15 cellular contexts compared by ENCODE assay signal in genomic region chr3:34078418-34078817, GRCh38.
DNase-seq lines count a peak whose midpoint lies in the region; TF ChIP-seq lines count a peak whose summit lies in the region.
"Had no signal": no experiment of that assay in that cellular context is flagged by ENCODE, and none has a peak within 500 bp of the region (broad histone marks: within the 10 kb centered on the region; RNA-seq: fewer than 3 reads in every experiment).

No MANE protein-coding gene starts in this region.

- no peak overlapping the region for H3K4me3 ChIP-seq in OCI-LY3 (ENCODE audit: low read length)
- no peak overlapping the region for H3K4me3 ChIP-seq in neural progenitor cell
- H3K4me3 ChIP-seq: BLaER1 treated with 17β-estradiol and CSF1 and Interleukin-3, amounts not matched to agents 10 nM and 100 nM had no signal

- H3K4me1 ChIP-seq in OCI-LY3 (ENCODE audit: low read length), result peaks cover 31% of the 10 kb centered on the region
- peaks cover 22% of the 10 kb centered on the region for H3K4me1 ChIP-seq in neural progenitor cell

- H2AFZ ChIP-seq in OCI-LY3 (ENCODE audit: low read depth, low read length), result no peak overlapping the region
- H2AFZ ChIP-seq in neural progenitor cell (replicated peaks), result no peak overlapping the region

- H3F3A ChIP-seq in neural progenitor cell (ENCODE audit: low read depth), result peaks cover 9% of the 10 kb centered on the region

- H3K36me3 Mint-ChIP-seq in neural progenitor cell, result no peaks in the 10 kb centered on the region
- H3K36me3 Mint-ChIP-seq: CD4-positive, CD25-positive, alpha-beta regulatory T cell had no signal

- peak overlapping the region; percentile 69 for H3K27ac Mint-ChIP-seq in neural progenitor cell
- H3K27ac Mint-ChIP-seq: CD4-positive, CD25-positive, alpha-beta regulatory T cell had no signal

- DNase-seq in G401 (ENCODE audit: low spot score) (peak; percentile 47), head of caudate nucleus (peak in 28 of 42 donors; percentile 17 to 80 (median 39)), neural progenitor cell (ENCODE audit: low spot score) (no peak), NCI-H187 (lab: John Stamatoyannopoulos, UW) (no peak), NCI-H2029 treated with DMSO at 0.1 percent for 48 hours (lab: John Stamatoyannopoulos, UW) (no peak), DMS114 treated with DMSO at 0.1 percent for 48 hours (lab: John Stamatoyannopoulos, UW; ENCODE audit: unreplicated experiment) (no peak), SIG-M5 treated with dmso at 0.1 percent for 504 hours (lab: John Stamatoyannopoulos, UW; ENCODE audit: unreplicated experiment) (no peak)
- DNase-seq: 8988T; ACHN; CD4-positive, CD25-positive, alpha-beta regulatory T cell; DMS79; GOT3; H9 had no signal

- TF ChIP-seq CTCF in OCI-LY3 (IDR thresholded peaks at IDR 0.05; ENCODE audit: low read depth, low read length) (no peak), neural progenitor cell (IDR thresholded peaks at IDR 0.05) (no peak)

- intact Hi-C loops in head of caudate nucleus (cut with DNase I), result no loop called here

- in situ Hi-C loops in G401 (cut with HindIII; ENCODE audit: low sequenced_read_pairs), result no loop called here

- H3K9me3 ChIP-seq in OCI-LY3 (ENCODE audit: insufficient read depth, low read length) (no peaks in the 10 kb centered on the region), neural progenitor cell (ENCODE audit: low read depth) (no peaks in the 10 kb centered on the region)

- H3K27ac ChIP-seq in OCI-LY3 (ENCODE audit: low read length), result no peak overlapping the region
- no peak overlapping the region for H3K27ac ChIP-seq in neural progenitor cell
- H3K27ac ChIP-seq: BLaER1 treated with 17β-estradiol and CSF1 and Interleukin-3, amounts not matched to agents 10 nM and 100 nM had no signal

- no peaks in the 10 kb centered on the region for H4K20me1 ChIP-seq in OCI-LY3 (ENCODE audit: insufficient read depth, low read length)
- H4K20me1 ChIP-seq in neural progenitor cell (ENCODE audit: low read depth), result no peaks in the 10 kb centered on the region
- H4K20me1 ChIP-seq: BLaER1 treated with 17β-estradiol and CSF1 and Interleukin-3, amounts not matched to agents 10 nM and 100 nM had no signal

- peaks cover 20% of the 10 kb centered on the region for H3K9me3 Mint-ChIP-seq in neural progenitor cell

- peaks cover 12% of the 10 kb centered on the region for H3K27me3 Mint-ChIP-seq in neural progenitor cell (ENCODE audit: insufficient read depth, low read depth)
- H3K27me3 Mint-ChIP-seq: CD4-positive, CD25-positive, alpha-beta regulatory T cell had no signal

- H3K9ac ChIP-seq in OCI-LY3 (ENCODE audit: low read length) (0 out of 2 replicates have a peak overlapping the region, but pooled peaks have one; percentile 6), neural progenitor cell (no peak overlapping the region)
- H3K9ac ChIP-seq: BLaER1 treated with 17β-estradiol and CSF1 and Interleukin-3, amounts not matched to agents 10 nM and 100 nM had no signal

- H3K4me2 ChIP-seq in OCI-LY3 (ENCODE audit: low read length) (peak overlapping the region; percentile 91), neural progenitor cell (no peak overlapping the region)
- H3K4me2 ChIP-seq: BLaER1 treated with 17β-estradiol and CSF1 and Interleukin-3, amounts not matched to agents 10 nM and 100 nM had no signal

- H3K27me3 ChIP-seq in OCI-LY3 (ENCODE audit: low read depth, low read length) (peaks cover 26% of the 10 kb centered on the region), neural progenitor cell (no peaks in the 10 kb centered on the region)
- H3K27me3 ChIP-seq: BLaER1 treated with 17β-estradiol and CSF1 and Interleukin-3, amounts not matched to agents 10 nM and 100 nM had no signal

- no peaks in the 10 kb centered on the region for H3K36me3 ChIP-seq in OCI-LY3 (replicated peaks; ENCODE audit: low read depth, low read length)
- no peaks in the 10 kb centered on the region for H3K36me3 ChIP-seq in neural progenitor cell
- H3K36me3 ChIP-seq: BLaER1 treated with 17β-estradiol and CSF1 and Interleukin-3, amounts not matched to agents 10 nM and 100 nM had no signal

- H3K4me3 Mint-ChIP-seq in neural progenitor cell, result peak overlapping the region; percentile 22
- H3K4me3 Mint-ChIP-seq: CD4-positive, CD25-positive, alpha-beta regulatory T cell; H9 had no signal

- peaks cover 34% of the 10 kb centered on the region for H3K4me1 Mint-ChIP-seq in neural progenitor cell
- H3K4me1 Mint-ChIP-seq: CD4-positive, CD25-positive, alpha-beta regulatory T cell had no signal

- H3K79me2 ChIP-seq in OCI-LY3 (ENCODE audit: low read length), result no peaks in the 10 kb centered on the region
- no peaks in the 10 kb centered on the region for H3K79me2 ChIP-seq in neural progenitor cell (ENCODE audit: low read depth)

Comparison
In these comparisons a context has a peak if more than half of its experiments do, and no peak if none do; other contexts are left out.
1. DNase-seq: peak in G401 (single experiment) and head of caudate nucleus (28 of 42); none in neural progenitor cell (single experiment), NCI-H187 (0 of 2), NCI-H2029 treated with DMSO at 0.1 percent for 48 hours (single experiment), DMS114 treated with DMSO at 0.1 percent for 48 hours (single experiment) and SIG-M5 treated with dmso at 0.1 percent for 504 hours (single experiment).